In the genomic region with DNA sequence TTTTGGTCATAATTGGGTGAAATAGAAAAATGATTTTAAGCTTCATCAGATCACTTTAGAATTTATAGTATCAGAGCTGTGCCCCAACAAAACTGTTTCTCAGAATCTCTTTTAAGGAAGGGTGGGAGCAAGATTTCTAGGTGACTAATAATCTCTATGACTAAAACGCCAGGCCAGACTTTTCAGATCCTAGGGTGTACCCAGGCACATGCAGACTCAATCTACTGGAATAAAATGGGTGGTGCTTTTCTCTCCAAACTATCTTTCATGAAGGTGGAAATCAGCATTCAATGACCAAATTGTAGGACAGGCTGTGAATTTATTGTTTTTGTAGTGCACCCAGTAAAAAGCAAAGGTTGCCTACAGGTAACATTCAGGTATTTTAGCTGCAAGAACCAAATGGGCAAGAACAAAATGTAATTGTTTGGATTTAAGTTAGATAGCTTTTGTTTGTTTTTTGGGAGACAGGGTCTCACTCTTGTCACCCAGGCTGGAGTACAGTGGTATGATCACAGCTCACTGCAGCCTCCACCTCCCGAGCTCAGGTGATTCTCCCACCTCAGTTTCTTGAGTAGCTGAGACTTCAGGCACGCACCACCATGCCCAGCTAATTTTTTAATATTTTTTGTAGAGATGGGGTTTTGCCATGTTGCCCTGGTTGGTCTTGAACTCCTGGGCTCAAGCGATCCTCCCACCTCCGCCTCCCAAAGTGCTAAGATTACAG, we compare ENCODE assay signal across 1 cellular context.
TF ChIP-seq lines count a peak whose summit lies in the region.

No MANE protein-coding gene starts in this region.

TF ChIP-seq in GM23338, 12 proteins besides CTCF, POLR2A, EP300 and RAD21 (continued from another document):
- TF ChIP-seq, protein P1, sequence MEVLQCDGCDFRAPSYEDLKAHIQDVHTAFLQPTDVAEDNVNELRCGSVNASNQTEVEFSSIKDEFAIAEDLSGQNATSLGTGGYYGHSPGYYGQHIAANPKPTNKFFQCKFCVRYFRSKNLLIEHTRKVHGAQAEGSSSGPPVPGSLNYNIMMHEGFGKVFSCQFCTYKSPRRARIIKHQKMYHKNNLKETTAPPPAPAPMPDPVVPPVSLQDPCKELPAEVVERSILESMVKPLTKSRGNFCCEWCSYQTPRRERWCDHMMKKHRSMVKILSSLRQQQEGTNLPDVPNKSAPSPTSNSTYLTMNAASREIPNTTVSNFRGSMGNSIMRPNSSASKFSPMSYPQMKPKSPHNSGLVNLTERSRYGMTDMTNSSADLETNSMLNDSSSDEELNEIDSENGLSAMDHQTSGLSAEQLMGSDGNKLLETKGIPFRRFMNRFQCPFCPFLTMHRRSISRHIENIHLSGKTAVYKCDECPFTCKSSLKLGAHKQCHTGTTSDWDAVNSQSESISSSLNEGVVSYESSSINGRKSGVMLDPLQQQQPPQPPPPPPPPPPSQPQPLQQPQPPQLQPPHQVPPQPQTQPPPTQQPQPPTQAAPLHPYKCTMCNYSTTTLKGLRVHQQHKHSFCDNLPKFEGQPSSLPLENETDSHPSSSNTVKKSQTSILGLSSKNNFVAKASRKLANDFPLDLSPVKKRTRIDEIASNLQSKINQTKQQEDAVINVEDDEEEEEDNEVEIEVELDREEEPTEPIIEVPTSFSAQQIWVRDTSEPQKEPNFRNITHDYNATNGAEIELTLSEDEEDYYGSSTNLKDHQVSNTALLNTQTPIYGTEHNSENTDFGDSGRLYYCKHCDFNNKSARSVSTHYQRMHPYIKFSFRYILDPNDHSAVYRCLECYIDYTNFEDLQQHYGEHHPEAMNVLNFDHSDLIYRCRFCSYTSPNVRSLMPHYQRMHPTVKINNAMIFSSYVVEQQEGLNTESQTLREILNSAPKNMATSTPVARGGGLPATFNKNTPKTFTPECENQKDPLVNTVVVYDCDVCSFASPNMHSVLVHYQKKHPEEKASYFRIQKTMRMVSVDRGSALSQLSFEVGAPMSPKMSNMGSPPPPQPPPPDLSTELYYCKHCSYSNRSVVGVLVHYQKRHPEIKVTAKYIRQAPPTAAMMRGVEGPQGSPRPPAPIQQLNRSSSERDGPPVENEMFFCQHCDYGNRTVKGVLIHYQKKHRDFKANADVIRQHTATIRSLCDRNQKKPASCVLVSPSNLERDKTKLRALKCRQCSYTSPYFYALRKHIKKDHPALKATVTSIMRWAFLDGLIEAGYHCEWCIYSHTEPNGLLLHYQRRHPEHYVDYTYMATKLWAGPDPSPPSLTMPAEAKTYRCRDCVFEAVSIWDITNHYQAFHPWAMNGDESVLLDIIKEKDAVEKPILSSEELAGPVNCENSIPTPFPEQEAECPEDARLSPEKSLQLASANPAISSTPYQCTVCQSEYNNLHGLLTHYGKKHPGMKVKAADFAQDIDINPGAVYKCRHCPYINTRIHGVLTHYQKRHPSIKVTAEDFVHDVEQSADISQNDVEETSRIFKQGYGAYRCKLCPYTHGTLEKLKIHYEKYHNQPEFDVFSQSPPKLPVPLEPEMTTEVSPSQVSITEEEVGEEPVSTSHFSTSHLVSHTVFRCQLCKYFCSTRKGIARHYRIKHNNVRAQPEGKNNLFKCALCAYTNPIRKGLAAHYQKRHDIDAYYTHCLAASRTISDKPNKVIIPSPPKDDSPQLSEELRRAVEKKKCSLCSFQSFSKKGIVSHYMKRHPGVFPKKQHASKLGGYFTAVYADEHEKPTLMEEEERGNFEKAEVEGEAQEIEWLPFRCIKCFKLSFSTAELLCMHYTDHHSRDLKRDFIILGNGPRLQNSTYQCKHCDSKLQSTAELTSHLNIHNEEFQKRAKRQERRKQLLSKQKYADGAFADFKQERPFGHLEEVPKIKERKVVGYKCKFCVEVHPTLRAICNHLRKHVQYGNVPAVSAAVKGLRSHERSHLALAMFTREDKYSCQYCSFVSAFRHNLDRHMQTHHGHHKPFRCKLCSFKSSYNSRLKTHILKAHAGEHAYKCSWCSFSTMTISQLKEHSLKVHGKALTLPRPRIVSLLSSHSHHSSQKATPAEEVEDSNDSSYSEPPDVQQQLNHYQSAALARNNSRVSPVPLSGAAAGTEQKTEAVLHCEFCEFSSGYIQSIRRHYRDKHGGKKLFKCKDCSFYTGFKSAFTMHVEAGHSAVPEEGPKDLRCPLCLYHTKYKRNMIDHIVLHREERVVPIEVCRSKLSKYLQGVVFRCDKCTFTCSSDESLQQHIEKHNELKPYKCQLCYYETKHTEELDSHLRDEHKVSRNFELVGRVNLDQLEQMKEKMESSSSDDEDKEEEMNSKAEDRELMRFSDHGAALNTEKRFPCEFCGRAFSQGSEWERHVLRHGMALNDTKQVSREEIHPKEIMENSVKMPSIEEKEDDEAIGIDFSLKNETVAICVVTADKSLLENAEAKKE (CRISPR knock-in tag; IDR thresholded peaks at IDR 0.05), result no peak
- TF ChIP-seq EZH2 (IDR thresholded peaks at IDR 0.05; ENCODE audit: low read depth, unreplicated experiment) (no peak), EZH2phosphoT487 (IDR thresholded peaks at IDR 0.05; ENCODE audit: unreplicated experiment) (no peak), ZNF114 (CRISPR knock-in tag; IDR thresholded peaks at IDR 0.05) (no peak), JUNB (IDR thresholded peaks at IDR 0.05; ENCODE audit: unreplicated experiment) (no peak), CREB1 (CRISPR knock-in tag; IDR thresholded peaks at IDR 0.05; ENCODE audit: low read depth) (no peak), STAT1 (IDR thresholded peaks at IDR 0.05; ENCODE audit: unreplicated experiment) (no peak), ZNF331 (CRISPR knock-in tag; IDR thresholded peaks at IDR 0.05; ENCODE audit: low read depth) (no peak), NANOG (IDR thresholded peaks at IDR 0.05; ENCODE audit: borderline replicate concordance) (no peak)
- TF ChIP-seq, protein P2, sequence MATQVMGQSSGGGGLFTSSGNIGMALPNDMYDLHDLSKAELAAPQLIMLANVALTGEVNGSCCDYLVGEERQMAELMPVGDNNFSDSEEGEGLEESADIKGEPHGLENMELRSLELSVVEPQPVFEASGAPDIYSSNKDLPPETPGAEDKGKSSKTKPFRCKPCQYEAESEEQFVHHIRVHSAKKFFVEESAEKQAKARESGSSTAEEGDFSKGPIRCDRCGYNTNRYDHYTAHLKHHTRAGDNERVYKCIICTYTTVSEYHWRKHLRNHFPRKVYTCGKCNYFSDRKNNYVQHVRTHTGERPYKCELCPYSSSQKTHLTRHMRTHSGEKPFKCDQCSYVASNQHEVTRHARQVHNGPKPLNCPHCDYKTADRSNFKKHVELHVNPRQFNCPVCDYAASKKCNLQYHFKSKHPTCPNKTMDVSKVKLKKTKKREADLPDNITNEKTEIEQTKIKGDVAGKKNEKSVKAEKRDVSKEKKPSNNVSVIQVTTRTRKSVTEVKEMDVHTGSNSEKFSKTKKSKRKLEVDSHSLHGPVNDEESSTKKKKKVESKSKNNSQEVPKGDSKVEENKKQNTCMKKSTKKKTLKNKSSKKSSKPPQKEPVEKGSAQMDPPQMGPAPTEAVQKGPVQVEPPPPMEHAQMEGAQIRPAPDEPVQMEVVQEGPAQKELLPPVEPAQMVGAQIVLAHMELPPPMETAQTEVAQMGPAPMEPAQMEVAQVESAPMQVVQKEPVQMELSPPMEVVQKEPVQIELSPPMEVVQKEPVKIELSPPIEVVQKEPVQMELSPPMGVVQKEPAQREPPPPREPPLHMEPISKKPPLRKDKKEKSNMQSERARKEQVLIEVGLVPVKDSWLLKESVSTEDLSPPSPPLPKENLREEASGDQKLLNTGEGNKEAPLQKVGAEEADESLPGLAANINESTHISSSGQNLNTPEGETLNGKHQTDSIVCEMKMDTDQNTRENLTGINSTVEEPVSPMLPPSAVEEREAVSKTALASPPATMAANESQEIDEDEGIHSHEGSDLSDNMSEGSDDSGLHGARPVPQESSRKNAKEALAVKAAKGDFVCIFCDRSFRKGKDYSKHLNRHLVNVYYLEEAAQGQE (IDR thresholded peaks at IDR 0.05; ENCODE audit: unreplicated experiment), result no peak
- TF ChIP-seq, protein P3, sequence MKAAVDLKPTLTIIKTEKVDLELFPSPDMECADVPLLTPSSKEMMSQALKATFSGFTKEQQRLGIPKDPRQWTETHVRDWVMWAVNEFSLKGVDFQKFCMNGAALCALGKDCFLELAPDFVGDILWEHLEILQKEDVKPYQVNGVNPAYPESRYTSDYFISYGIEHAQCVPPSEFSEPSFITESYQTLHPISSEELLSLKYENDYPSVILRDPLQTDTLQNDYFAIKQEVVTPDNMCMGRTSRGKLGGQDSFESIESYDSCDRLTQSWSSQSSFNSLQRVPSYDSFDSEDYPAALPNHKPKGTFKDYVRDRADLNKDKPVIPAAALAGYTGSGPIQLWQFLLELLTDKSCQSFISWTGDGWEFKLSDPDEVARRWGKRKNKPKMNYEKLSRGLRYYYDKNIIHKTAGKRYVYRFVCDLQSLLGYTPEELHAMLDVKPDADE (IDR thresholded peaks at IDR 0.05), result no peak
TF ChIP-seq in GM23338: peak in this region for 0.
